25 cellular contexts compared by ENCODE assay signal in genomic region chr3:28406241-28406640, GRCh38. TPM values are rescaled to one million over a fixed set of nuclear protein-coding genes. Genes with fewer than 3 reads are reported as not detected.
"Had no signal": no experiment of that assay in that cellular context is flagged by ENCODE, and none has a peak within 500 bp of the region (broad histone marks: within the 10 kb centered on the region; RNA-seq: fewer than 3 reads in every experiment).

No MANE protein-coding gene starts in this region.

- ATAC-seq: left colon; left lung; lower lobe of right lung; natural killer cell treated with Interleukin-12 subunit alpha and Interleukin-12 subunit beta and Interleukin-15 and Interleukin-18, amount 100 ng/mL, for 72 hours; right lobe of liver; stimulated activated memory B cell treated with anti-CD40 and anti-IgM and Interleukin-4, amounts not matched to agents 10 μg/mL and 1 μg/mL and 100 μg/mL, for 72 hours; stimulated activated naive CD8-positive, alpha-beta T cell treated with anti-CD3 and anti-CD28 coated beads, Interleukin-15, amount 100 ng/mL, for 72 hours had no signal

- H3K36me3 ChIP-seq: left lung, lower lobe of right lung, ovary, right atrium auricular region, right lobe of liver, spleen, tibial nerve, upper lobe of left lung, vagina had no signal

- H3K9me3 ChIP-seq: ovary, right lobe of liver had no signal

- H3K27ac ChIP-seq: left lung, lower lobe of right lung, ovary, right atrium auricular region, right lobe of liver, spleen, tibial nerve, upper lobe of left lung, vagina had no signal

- H3K4me3 ChIP-seq: left lung, lower lobe of right lung, ovary, right atrium auricular region, right lobe of liver, spleen, tibial nerve, upper lobe of left lung, vagina had no signal

- DNase-seq: hypothalamus; immature natural killer cell; kidney; left colon; left lung; lower lobe of right lung; mesendoderm; naive B cell; ovary; right lobe of liver; small intestine; spleen; stimulated activated CD4-positive, alpha-beta T cell treated with anti-CD3 and anti-CD28 coated beads, Interleukin-2, amount 100 ng/mL, for 48 hours; stimulated activated CD4-positive, alpha-beta T cell treated with anti-CD3 and anti-CD28 coated beads, Interleukin-4, amount 100 ng/mL, for 4 hours; stimulated activated CD8-positive, alpha-beta memory T cell treated with anti-CD3 and anti-CD28 coated beads, Interleukin-4, amount 100 ng/mL, for 48 hours; stimulated activated naive CD4-positive, alpha-beta T cell treated with Interleukin-2 at 50 U/mL for 16 hours; stimulated activated naive CD8-positive, alpha-beta T cell treated with anti-CD3 and anti-CD28 coated beads, Interleukin-15, amount 100 ng/mL, for 72 hours; substantia nigra; upper lobe of left lung had no signal

- H3K27me3 ChIP-seq: left lung, ovary, right atrium auricular region, right lobe of liver, spleen, tibial nerve, upper lobe of left lung, vagina had no signal

- H3K4me1 ChIP-seq: left lung, lower lobe of right lung, right atrium auricular region, right lobe of liver, spleen, tibial nerve, upper lobe of left lung, vagina had no signal

RNA-seq across cellular contexts. Expression of gene ZCWPW2, which starts 57.7 kb away (rescaled TPM):
- total RNA-seq: mononuclear cell had no signal
